In the genomic region with DNA sequence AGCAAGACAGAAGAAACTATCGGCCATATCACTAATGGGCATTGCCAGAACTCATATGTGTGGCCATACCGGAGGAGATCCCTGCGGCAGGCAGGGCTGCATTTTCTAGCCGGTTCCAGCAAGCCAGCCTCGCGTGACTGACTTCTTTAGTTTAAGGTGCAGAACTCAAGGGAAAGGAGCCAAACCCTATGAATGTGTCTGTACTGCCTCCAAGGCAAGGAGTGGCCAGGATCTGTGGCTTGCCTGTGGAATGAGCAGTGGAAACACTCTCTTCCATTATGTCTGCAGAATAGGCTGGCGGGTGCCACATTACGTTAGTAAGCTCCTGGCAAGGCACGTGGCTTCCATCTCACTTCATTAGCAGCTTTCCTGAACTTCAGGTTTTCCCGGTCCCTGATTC, we compare ENCODE assay signal across 23 cellular contexts.
A peak's percentile ranks its signal among the peaks of the same experiment; 100 is the strongest.
DNase-seq lines count a peak whose midpoint lies in the region; ATAC-seq and TF ChIP-seq lines count a peak whose summit lies in the region.
"Had no signal": no experiment of that assay in that cellular context is flagged by ENCODE, and none has a peak within 500 bp of the region (broad histone marks: within the 10 kb centered on the region; RNA-seq: fewer than 3 reads in every experiment).

No MANE protein-coding gene starts in this region.

- DNase-seq in H4 (ENCODE audit: low spot score): peak; percentile 81
- peak; percentile 78 for DNase-seq in mammary epithelial cell
- peak; percentile 75 to 87 for DNase-seq in lower leg skin (ENCODE audit: low spot score in 2 of 2)
- peak; percentile 53 to 71 for DNase-seq in thyroid gland
- no peak for DNase-seq in Right ventricle myocardium inferior (ENCODE audit: missing footprints)
- DNase-seq in AML-193 (lab: John Stamatoyannopoulos, UW): no peak
- DNase-seq in head of caudate nucleus: no peak
- DNase-seq: activated B cell treated with CpG ODN at 0.5 μM for 24 hours; activated CD4-positive, alpha-beta memory T cell treated with anti-CD3 and anti-CD28 coated beads, Interleukin-2, amount 10 ng/mL, durations not matched to agents 7 days and 5 days; activated T-cell treated with anti-CD3 and anti-CD28 coated beads for 4 hours; CD8-positive, alpha-beta T cell; central memory CD4-positive, alpha-beta T cell; dermis blood vessel endothelial cell; hypothalamus; NCI-H1048; NCI-H1930; NCI-H226; NCI-H748 treated with DMSO at 0.1 percent for 48 hours; spleen; stimulated activated CD4-positive, alpha-beta T cell treated with anti-CD3 and anti-CD28 coated beads, Interleukin-4, amount 100 ng/mL, for 24 hours; stimulated activated naive CD8-positive, alpha-beta T cell treated with anti-CD3 and anti-CD28 coated beads, Interleukin-15, Interleukin-2, amounts not matched to agents 100 U/mL and 50 U/mL, for 24 hours; upper lobe of left lung had no signal

- H3K4me3 ChIP-seq in mammary epithelial cell (replicated peaks in 1 of 3; ENCODE audit: insufficient read depth in 1 of 3, low read depth in 2 of 3, low read length in 3 of 3): no peak overlapping the region
- no peak overlapping the region for H3K4me3 ChIP-seq in lower leg skin (ENCODE audit: low read depth, poor library complexity, severe bottlenecking)
- no peak overlapping the region for H3K4me3 ChIP-seq in thyroid gland (replicated peaks in 1 of 3)
- H3K4me3 ChIP-seq: spleen, upper lobe of left lung had no signal

- H2AFZ ChIP-seq in mammary epithelial cell (ENCODE audit: low read depth, low read length): peak overlapping the region; percentile 38

- no peak for TF ChIP-seq CTCF in mammary epithelial cell (conservative IDR thresholded peaks at IDR 0.05 in 1 of 2, IDR thresholded peaks at IDR 0.05 in 1 of 2; ENCODE audit: extremely low read depth in 1 of 2, insufficient read depth in 1 of 2, low read depth in 1 of 2, low read length in 2 of 2)
- TF ChIP-seq CTCF in lower leg skin (IDR thresholded peaks at IDR 0.05): no peak
- no peak for TF ChIP-seq CTCF in thyroid gland (IDR thresholded peaks at IDR 0.05)

- in situ Hi-C loops in mammary epithelial cell (cut with MboI; ENCODE audit: low sequenced_read_pairs in 2 of 2): no loop called here

- H3K79me2 ChIP-seq in mammary epithelial cell (ENCODE audit: insufficient read depth, low read length): no peaks in the 10 kb centered on the region

- no peak for ATAC-seq in Right ventricle myocardium inferior
- ATAC-seq: CD8-positive, alpha-beta T cell; stimulated activated naive CD8-positive, alpha-beta T cell treated with anti-CD3 and anti-CD28 coated beads, Interleukin-15, Interleukin-2, amounts not matched to agents 100 U/mL and 50 U/mL, for 24 hours had no signal

- H3K36me3 ChIP-seq in mammary epithelial cell (ENCODE audit: insufficient read depth, low read length) (no peaks in the 10 kb centered on the region), thyroid gland (no peaks in the 10 kb centered on the region)
- H3K36me3 ChIP-seq: neutrophil, spleen, upper lobe of left lung had no signal

- H3K4me1 ChIP-seq in mammary epithelial cell (ENCODE audit: insufficient read depth, low read length) (peaks cover 10% of the 10 kb centered on the region), thyroid gland (peaks cover 8 to 9% of the 10 kb centered on the region in 2 donors)
- H3K4me1 ChIP-seq: spleen, upper lobe of left lung had no signal

- WGBS in mammary epithelial cell (ENCODE audit: low coverage, missing lambda C conversion rate): 35% methylated on average over 6 of the region's 10 CpGs
- 60 to 65% methylated on average over 10 of the region's 10 CpGs for WGBS in lower leg skin, 2 donors
- 46 to 47% methylated on average over 10 of the region's 10 CpGs for WGBS in thyroid gland, 2 donors

- H3K4me2 ChIP-seq in mammary epithelial cell (ENCODE audit: insufficient read depth, low read depth, low read length): no peak overlapping the region

- TF ChIP-seq POLR2A in lower leg skin (IDR thresholded peaks at IDR 0.05) (no peak), thyroid gland (IDR thresholded peaks at IDR 0.05) (no peak)

- no peak overlapping the region for H3K9ac ChIP-seq in mammary epithelial cell (ENCODE audit: insufficient read depth, low read length)

- H4K20me1 ChIP-seq in mammary epithelial cell (ENCODE audit: insufficient read depth, low read length): no peaks in the 10 kb centered on the region

- H3K9me3 ChIP-seq in mammary epithelial cell (replicated peaks; ENCODE audit: insufficient read depth, low read length) (no peaks in the 10 kb centered on the region), thyroid gland (no peaks in the 10 kb centered on the region)
- H3K9me3 ChIP-seq: neutrophil, spleen, upper lobe of left lung had no signal

- BruUV-seq in mammary epithelial cell (replicated peaks; lab: Mats Ljungman, UMichigan): no TSS peak

- H3K27me3 ChIP-seq in mammary epithelial cell (ENCODE audit: insufficient read depth, low read length): no peaks in the 10 kb centered on the region
- H3K27me3 ChIP-seq in thyroid gland: no peaks in the 10 kb centered on the region
- H3K27me3 ChIP-seq: spleen, upper lobe of left lung had no signal

- intact Hi-C loops in mammary epithelial cell (cut with micrococcal nuclease) (loop anchor here (1.0 to 2.0 kb wide), 3 partner anchors 35 to 163 kb away; partner anchors contain the start of gene CYP1B1), lower leg skin (cut with DNase I; ENCODE audit: low total_unique reads) (no loop called here), thyroid gland (cut with DNase I) (no loop called here), Right ventricle myocardium inferior (cut with DNase I) (no loop called here), head of caudate nucleus (cut with DNase I) (no loop called here)

- H3K27ac ChIP-seq in mammary epithelial cell (ENCODE audit: insufficient read depth, low read depth, low read length) (peak overlapping the region; percentile 15), thyroid gland (peak overlapping the region in 2 of 3 donors; percentile 10 to 32)
- H3K27ac ChIP-seq: neutrophil, spleen, upper lobe of left lung had no signal

- dilution Hi-C loops in mammary epithelial cell (cut with HindIII; ENCODE audit: low sequenced_read_pairs): no loop called here

- CTCF ChIA-PET in mammary epithelial cell (lab: Charles Lee; ENCODE audit: low non-redundant PET): no interaction called here

Comparison
In these comparisons a context has a peak if more than half of its experiments do, and no peak if none do; other contexts are left out.
1. DNase-seq: peak in H4 (single experiment), mammary epithelial cell (single experiment), lower leg skin (2 of 2) and thyroid gland (2 of 2); none in Right ventricle myocardium inferior (single experiment), AML-193 (0 of 2) and head of caudate nucleus (0 of 42).